In genomic region chr12:117966511-117966910, GRCh38 we compare ENCODE assay signal across 1 cellular context.
TF ChIP-seq lines count a peak whose summit lies in the region.

No MANE protein-coding gene starts in this region.

TF ChIP-seq in H1, 55 proteins besides CTCF, POLR2A, EP300 and RAD21:
- TF ChIP-seq, protein P1, sequence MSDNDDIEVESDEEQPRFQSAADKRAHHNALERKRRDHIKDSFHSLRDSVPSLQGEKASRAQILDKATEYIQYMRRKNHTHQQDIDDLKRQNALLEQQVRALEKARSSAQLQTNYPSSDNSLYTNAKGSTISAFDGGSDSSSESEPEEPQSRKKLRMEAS (IDR thresholded peaks at IDR 0.05), result no peak
- TF ChIP-seq RFX5 (IDR thresholded peaks at IDR 0.05; ENCODE audit: borderline replicate concordance, low read depth, low read length), result no peak
- TF ChIP-seq CTBP2 (IDR thresholded peaks at IDR 0.05; ENCODE audit: borderline replicate concordance, insufficient read depth, insufficient read length, low read length), result no peak
- no peak for TF ChIP-seq JUND (IDR thresholded peaks at IDR 0.05; ENCODE audit: low read length)
- TF ChIP-seq GABPA (IDR thresholded peaks at IDR 0.05; ENCODE audit: borderline replicate concordance, insufficient read depth, low read length), result no peak
- no peak for TF ChIP-seq SUZ12 (IDR thresholded peaks at IDR 0.05; ENCODE audit: low read length)
- no peak for TF ChIP-seq CBX5 (IDR thresholded peaks at IDR 0.05; ENCODE audit: low read depth, low read length)
- no peak for TF ChIP-seq ZNF274 (IDR thresholded peaks at IDR 0.05; ENCODE audit: borderline replicate concordance, extremely low read depth, low read length)
- TF ChIP-seq CHD7 (IDR thresholded peaks at IDR 0.05; ENCODE audit: insufficient replicate concordance, low read length), result no peak
- TF ChIP-seq TAF1 (IDR thresholded peaks at IDR 0.05; ENCODE audit: low read depth, low read length), result no peak
- TF ChIP-seq NRF1 (IDR thresholded peaks at IDR 0.05; ENCODE audit: low read depth, low read length), result no peak
- no peak for TF ChIP-seq SIX5 (IDR thresholded peaks at IDR 0.05; ENCODE audit: low read depth, low read length)
- TF ChIP-seq SP1 (IDR thresholded peaks at IDR 0.05; ENCODE audit: low read depth, low read length), result no peak
